Comparison of ENCODE assay signal across 1 cellular context in the genomic region with DNA sequence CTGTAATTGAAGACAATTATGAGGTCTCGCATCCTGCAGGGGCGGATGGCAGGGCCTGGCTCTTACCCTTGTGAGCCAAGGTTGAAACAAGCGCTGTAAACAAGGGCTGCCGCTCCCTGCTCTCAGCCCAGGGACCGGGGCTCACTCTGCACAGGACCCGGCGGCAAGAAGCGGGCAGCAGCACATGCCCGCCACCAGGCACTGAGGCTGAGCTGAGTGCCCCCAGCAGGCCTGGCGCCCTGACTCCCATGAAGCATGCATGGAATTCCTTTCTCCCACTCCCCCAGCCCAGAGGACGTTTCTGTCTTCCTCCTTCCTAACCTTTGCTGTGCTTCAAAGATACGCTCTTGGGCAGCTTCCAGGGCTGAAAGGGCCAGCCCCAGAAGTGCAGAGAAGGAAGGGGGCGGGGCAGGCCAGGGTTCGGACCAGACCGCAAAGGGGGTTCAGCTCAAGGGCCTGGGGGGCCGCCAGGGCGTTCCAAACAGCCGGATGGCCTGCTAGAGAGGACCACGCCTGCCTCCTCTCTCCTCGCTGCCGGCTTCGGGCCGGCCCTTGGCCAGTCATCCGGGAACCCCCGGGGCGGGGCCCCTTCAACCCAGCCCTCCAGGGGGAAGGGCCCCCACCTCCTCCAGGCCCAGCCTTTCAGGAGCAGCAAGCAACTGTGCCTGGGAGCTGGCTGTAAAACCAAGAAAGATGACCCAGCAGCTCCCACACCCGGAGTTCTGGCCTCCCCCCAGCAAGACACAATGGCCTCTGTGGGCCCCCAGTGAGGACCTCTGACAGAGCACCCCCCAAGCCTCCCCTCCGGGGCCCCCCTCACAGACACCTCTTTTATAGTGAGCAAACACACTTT.
A peak's percentile ranks its signal among the peaks of the same experiment; 100 is the strongest.
TF ChIP-seq lines count a peak whose summit lies in the region.

No MANE protein-coding gene starts in this region.

TF ChIP-seq in K562, 482 proteins besides CTCF, POLR2A, EP300 and RAD21 (continued from another document and continues in another):
- no peak for TF ChIP-seq ZC3H4 (CRISPR knock-in tag; IDR thresholded peaks at IDR 0.05; ENCODE audit: borderline replicate concordance)
- TF ChIP-seq, protein P1, sequence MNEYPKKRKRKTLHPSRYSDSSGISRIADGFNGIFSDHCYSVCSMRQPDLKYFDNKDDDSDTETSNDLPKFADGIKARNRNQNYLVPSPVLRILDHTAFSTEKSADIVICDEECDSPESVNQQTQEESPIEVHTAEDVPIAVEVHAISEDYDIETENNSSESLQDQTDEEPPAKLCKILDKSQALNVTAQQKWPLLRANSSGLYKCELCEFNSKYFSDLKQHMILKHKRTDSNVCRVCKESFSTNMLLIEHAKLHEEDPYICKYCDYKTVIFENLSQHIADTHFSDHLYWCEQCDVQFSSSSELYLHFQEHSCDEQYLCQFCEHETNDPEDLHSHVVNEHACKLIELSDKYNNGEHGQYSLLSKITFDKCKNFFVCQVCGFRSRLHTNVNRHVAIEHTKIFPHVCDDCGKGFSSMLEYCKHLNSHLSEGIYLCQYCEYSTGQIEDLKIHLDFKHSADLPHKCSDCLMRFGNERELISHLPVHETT (CRISPR knock-in tag; conservative IDR thresholded peaks at IDR 0.05 in 1 of 2, IDR thresholded peaks at IDR 0.05 in 1 of 2): no peak
- TF ChIP-seq ESRRB (CRISPR knock-in tag; IDR thresholded peaks at IDR 0.05; ENCODE audit: borderline replicate concordance): no peak
- no peak for TF ChIP-seq FOXJ3 (CRISPR knock-in tag; IDR thresholded peaks at IDR 0.05)
- TF ChIP-seq, protein P2, sequence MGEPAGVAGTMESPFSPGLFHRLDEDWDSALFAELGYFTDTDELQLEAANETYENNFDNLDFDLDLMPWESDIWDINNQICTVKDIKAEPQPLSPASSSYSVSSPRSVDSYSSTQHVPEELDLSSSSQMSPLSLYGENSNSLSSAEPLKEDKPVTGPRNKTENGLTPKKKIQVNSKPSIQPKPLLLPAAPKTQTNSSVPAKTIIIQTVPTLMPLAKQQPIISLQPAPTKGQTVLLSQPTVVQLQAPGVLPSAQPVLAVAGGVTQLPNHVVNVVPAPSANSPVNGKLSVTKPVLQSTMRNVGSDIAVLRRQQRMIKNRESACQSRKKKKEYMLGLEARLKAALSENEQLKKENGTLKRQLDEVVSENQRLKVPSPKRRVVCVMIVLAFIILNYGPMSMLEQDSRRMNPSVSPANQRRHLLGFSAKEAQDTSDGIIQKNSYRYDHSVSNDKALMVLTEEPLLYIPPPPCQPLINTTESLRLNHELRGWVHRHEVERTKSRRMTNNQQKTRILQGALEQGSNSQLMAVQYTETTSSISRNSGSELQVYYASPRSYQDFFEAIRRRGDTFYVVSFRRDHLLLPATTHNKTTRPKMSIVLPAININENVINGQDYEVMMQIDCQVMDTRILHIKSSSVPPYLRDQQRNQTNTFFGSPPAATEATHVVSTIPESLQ (CRISPR knock-in tag; IDR thresholded peaks at IDR 0.05): no peak
- TF ChIP-seq NFXL1 (CRISPR knock-in tag; IDR thresholded peaks at IDR 0.05): no peak
- no peak for TF ChIP-seq MYBL2 (IDR thresholded peaks at IDR 0.05; ENCODE audit: low read depth)
- TF ChIP-seq MYBL2 (CRISPR knock-in tag; IDR thresholded peaks at IDR 0.05; ENCODE audit: borderline replicate concordance): no peak
- TF ChIP-seq SMAD2 (IDR thresholded peaks at IDR 0.05; ENCODE audit: low read depth, low read length): no peak
- TF ChIP-seq, protein P3, sequence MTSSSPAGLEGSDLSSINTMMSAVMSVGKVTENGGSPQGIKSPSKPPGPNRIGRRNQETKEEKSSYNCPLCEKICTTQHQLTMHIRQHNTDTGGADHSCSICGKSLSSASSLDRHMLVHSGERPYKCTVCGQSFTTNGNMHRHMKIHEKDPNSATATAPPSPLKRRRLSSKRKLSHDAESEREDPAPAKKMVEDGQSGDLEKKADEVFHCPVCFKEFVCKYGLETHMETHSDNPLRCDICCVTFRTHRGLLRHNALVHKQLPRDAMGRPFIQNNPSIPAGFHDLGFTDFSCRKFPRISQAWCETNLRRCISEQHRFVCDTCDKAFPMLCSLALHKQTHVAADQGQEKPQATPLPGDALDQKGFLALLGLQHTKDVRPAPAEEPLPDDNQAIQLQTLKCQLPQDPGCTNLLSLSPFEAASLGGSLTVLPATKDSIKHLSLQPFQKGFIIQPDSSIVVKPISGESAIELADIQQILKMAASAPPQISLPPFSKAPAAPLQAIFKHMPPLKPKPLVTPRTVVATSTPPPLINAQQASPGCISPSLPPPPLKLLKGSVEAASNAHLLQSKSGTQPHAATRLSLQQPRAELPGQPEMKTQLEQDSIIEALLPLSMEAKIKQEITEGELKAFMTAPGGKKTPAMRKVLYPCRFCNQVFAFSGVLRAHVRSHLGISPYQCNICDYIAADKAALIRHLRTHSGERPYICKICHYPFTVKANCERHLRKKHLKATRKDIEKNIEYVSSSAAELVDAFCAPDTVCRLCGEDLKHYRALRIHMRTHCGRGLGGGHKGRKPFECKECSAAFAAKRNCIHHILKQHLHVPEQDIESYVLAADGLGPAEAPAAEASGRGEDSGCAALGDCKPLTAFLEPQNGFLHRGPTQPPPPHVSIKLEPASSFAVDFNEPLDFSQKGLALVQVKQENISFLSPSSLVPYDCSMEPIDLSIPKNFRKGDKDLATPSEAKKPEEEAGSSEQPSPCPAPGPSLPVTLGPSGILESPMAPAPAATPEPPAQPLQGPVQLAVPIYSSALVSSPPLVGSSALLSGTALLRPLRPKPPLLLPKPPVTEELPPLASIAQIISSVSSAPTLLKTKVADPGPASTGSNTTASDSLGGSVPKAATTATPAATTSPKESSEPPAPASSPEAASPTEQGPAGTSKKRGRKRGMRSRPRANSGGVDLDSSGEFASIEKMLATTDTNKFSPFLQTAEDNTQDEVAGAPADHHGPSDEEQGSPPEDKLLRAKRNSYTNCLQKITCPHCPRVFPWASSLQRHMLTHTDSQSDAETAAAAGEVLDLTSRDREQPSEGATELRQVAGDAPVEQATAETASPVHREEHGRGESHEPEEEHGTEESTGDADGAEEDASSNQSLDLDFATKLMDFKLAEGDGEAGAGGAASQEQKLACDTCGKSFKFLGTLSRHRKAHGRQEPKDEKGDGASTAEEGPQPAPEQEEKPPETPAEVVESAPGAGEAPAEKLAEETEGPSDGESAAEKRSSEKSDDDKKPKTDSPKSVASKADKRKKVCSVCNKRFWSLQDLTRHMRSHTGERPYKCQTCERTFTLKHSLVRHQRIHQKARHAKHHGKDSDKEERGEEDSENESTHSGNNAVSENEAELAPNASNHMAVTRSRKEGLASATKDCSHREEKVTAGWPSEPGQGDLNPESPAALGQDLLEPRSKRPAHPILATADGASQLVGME (CRISPR knock-in tag; IDR thresholded peaks at IDR 0.05): no peak
- no peak for TF ChIP-seq FOXJ2 (tag; IDR thresholded peaks at IDR 0.05)
- TF ChIP-seq, protein P4, sequence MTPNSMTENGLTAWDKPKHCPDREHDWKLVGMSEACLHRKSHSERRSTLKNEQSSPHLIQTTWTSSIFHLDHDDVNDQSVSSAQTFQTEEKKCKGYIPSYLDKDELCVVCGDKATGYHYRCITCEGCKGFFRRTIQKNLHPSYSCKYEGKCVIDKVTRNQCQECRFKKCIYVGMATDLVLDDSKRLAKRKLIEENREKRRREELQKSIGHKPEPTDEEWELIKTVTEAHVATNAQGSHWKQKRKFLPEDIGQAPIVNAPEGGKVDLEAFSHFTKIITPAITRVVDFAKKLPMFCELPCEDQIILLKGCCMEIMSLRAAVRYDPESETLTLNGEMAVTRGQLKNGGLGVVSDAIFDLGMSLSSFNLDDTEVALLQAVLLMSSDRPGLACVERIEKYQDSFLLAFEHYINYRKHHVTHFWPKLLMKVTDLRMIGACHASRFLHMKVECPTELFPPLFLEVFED (CRISPR knock-in tag; conservative IDR thresholded peaks at IDR 0.05): no peak
- TF ChIP-seq, protein P5, sequence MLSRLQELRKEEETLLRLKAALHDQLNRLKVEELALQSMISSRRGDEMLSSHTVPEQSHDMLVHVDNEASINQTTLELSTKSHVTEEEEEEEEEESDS (CRISPR knock-in tag; IDR thresholded peaks at IDR 0.05): no peak
- no peak for TF ChIP-seq NR1H2 (CRISPR knock-in tag; IDR thresholded peaks at IDR 0.05)
- TF ChIP-seq HOXB6 (CRISPR knock-in tag; IDR thresholded peaks at IDR 0.05; ENCODE audit: borderline replicate concordance): no peak
- no peak for TF ChIP-seq ZNF239 (CRISPR knock-in tag; IDR thresholded peaks at IDR 0.05)
- TF ChIP-seq, protein P6, sequence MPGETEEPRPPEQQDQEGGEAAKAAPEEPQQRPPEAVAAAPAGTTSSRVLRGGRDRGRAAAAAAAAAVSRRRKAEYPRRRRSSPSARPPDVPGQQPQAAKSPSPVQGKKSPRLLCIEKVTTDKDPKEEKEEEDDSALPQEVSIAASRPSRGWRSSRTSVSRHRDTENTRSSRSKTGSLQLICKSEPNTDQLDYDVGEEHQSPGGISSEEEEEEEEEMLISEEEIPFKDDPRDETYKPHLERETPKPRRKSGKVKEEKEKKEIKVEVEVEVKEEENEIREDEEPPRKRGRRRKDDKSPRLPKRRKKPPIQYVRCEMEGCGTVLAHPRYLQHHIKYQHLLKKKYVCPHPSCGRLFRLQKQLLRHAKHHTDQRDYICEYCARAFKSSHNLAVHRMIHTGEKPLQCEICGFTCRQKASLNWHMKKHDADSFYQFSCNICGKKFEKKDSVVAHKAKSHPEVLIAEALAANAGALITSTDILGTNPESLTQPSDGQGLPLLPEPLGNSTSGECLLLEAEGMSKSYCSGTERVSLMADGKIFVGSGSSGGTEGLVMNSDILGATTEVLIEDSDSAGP (CRISPR knock-in tag; IDR thresholded peaks at IDR 0.05): no peak
- no peak for TF ChIP-seq MED1 (CRISPR knock-in tag; IDR thresholded peaks at IDR 0.05; ENCODE audit: borderline replicate concordance)
- TF ChIP-seq FOXK1 (CRISPR knock-in tag; IDR thresholded peaks at IDR 0.05; ENCODE audit: borderline replicate concordance): no peak
- no peak for TF ChIP-seq MCM5 (IDR thresholded peaks at IDR 0.05; ENCODE audit: low read depth)
- no peak for TF ChIP-seq STAT5B (CRISPR knock-in tag; IDR thresholded peaks at IDR 0.05)
- no peak for TF ChIP-seq ZNF76 (CRISPR knock-in tag; IDR thresholded peaks at IDR 0.05; ENCODE audit: borderline replicate concordance)
- TF ChIP-seq, protein P7, sequence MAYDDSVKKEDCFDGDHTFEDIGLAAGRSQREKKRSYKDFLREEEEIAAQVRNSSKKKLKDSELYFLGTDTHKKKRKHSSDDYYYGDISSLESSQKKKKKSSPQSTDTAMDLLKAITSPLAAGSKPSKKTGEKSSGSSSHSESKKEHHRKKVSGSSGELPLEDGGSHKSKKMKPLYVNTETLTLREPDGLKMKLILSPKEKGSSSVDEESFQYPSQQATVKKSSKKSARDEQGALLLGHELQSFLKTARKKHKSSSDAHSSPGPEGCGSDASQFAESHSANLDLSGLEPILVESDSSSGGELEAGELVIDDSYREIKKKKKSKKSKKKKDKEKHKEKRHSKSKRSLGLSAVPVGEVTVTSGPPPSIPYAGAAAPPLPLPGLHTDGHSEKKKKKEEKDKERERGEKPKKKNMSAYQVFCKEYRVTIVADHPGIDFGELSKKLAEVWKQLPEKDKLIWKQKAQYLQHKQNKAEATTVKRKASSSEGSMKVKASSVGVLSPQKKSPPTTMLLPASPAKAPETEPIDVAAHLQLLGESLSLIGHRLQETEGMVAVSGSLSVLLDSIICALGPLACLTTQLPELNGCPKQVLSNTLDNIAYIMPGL (CRISPR knock-in tag; IDR thresholded peaks at IDR 0.05): no peak
- no peak for TF ChIP-seq ZNF232 (CRISPR knock-in tag; IDR thresholded peaks at IDR 0.05)
- TF ChIP-seq ZKSCAN1 (IDR thresholded peaks at IDR 0.05; ENCODE audit: low read depth, low read length): 0 out of 2 replicates have a peak, but pooled peaks have one; percentile 10
- no peak for TF ChIP-seq POLR2AphosphoS2 (IDR thresholded peaks at IDR 0.05; ENCODE audit: low read length)
- TF ChIP-seq RCOR1 (IDR thresholded peaks at IDR 0.05; ENCODE audit: borderline replicate concordance in 1 of 2, low read depth in 2 of 2, low read length in 2 of 2): peak; percentile 38 to 46; a peak in 1 of 4 replicates
- TF ChIP-seq JUN (IDR thresholded peaks at IDR 0.05; ENCODE audit: borderline replicate concordance, low read depth, low read length): no peak
- 0 out of 2 replicates have a peak, but pooled peaks have one; percentile 37 for TF ChIP-seq JUN (CRISPR knock-in tag; IDR thresholded peaks at IDR 0.05; ENCODE audit: borderline replicate concordance)
- TF ChIP-seq HSF4 (CRISPR knock-in tag; IDR thresholded peaks at IDR 0.05; ENCODE audit: borderline replicate concordance): no peak
- TF ChIP-seq MAFK (IDR thresholded peaks at IDR 0.05; ENCODE audit: low read length): no peak
- no peak for TF ChIP-seq ZNF384 (IDR thresholded peaks at IDR 0.05; ENCODE audit: low read depth, low read length)
- TF ChIP-seq POU5F1 (IDR thresholded peaks at IDR 0.05; ENCODE audit: borderline replicate concordance, low read depth, low read length, partially characterized antibody): no peak
- TF ChIP-seq GATA2 (CRISPR knock-in tag; IDR thresholded peaks at IDR 0.05): no peak
- TF ChIP-seq CHD4 (IDR thresholded peaks at IDR 0.05; ENCODE audit: insufficient read depth, insufficient replicate concordance, low read depth, low read length, poor library complexity, severe bottlenecking): peak; percentile 78
- peak; percentile 58; the same call in 1 of the 2 replicates for TF ChIP-seq SOX6 (IDR thresholded peaks at IDR 0.05)
- TF ChIP-seq ZNF347 (CRISPR knock-in tag; IDR thresholded peaks at IDR 0.05; ENCODE audit: low read depth): no peak
- no peak for TF ChIP-seq ATF1 (CRISPR knock-in tag; IDR thresholded peaks at IDR 0.05)
- TF ChIP-seq ATF1 (tag; IDR thresholded peaks at IDR 0.05): peak; percentile 30; the same call in 1 of the 2 replicates
- TF ChIP-seq, protein P8, sequence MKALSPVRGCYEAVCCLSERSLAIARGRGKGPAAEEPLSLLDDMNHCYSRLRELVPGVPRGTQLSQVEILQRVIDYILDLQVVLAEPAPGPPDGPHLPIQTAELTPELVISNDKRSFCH (CRISPR knock-in tag; IDR thresholded peaks at IDR 0.05): no peak
- TF ChIP-seq, protein P8 (tag; IDR thresholded peaks at IDR 0.05): no peak; the same call in 1 of the 2 replicates
- TF ChIP-seq RBFOX2 (IDR thresholded peaks at IDR 0.05; ENCODE audit: low read depth, low read length): peak; percentile 80
- no peak for TF ChIP-seq OTX1 (CRISPR knock-in tag; IDR thresholded peaks at IDR 0.05)
- TF ChIP-seq GATAD2B (IDR thresholded peaks at IDR 0.05; ENCODE audit: borderline replicate concordance): peak; percentile 62; the same call in 1 of the 2 replicates
- no peak for TF ChIP-seq HDAC8 (tag; IDR thresholded peaks at IDR 0.05)
- TF ChIP-seq RFX5 (IDR thresholded peaks at IDR 0.05; ENCODE audit: low read depth, low read length): no peak
- no peak for TF ChIP-seq ZNF253 (CRISPR knock-in tag; conservative IDR thresholded peaks at IDR 0.05)
- TF ChIP-seq ZC3H8 (IDR thresholded peaks at IDR 0.05): no peak
- TF ChIP-seq, protein P9, sequence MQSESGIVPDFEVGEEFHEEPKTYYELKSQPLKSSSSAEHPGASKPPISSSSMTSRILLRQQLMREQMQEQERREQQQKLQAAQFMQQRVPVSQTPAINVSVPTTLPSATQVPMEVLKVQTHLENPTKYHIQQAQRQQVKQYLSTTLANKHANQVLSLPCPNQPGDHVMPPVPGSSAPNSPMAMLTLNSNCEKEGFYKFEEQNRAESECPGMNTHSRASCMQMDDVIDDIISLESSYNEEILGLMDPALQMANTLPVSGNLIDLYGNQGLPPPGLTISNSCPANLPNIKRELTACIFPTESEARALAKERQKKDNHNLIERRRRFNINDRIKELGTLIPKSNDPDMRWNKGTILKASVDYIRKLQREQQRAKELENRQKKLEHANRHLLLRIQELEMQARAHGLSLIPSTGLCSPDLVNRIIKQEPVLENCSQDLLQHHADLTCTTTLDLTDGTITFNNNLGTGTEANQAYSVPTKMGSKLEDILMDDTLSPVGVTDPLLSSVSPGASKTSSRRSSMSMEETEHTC (IDR thresholded peaks at IDR 0.05): no peak
- TF ChIP-seq ZNF146 (CRISPR knock-in tag; IDR thresholded peaks at IDR 0.05; ENCODE audit: unreplicated experiment): no peak
- TF ChIP-seq PHB (CRISPR knock-in tag; IDR thresholded peaks at IDR 0.05): no peak
